In genomic region chr2:65416321-65416720, GRCh38 we compare ENCODE assay signal across 1 cellular context.
TF ChIP-seq lines count a peak whose summit lies in the region.

No MANE protein-coding gene starts in this region.

TF ChIP-seq in IMR-90, 13 proteins besides CTCF, POLR2A, EP300 and RAD21 (continued from another document):
- TF ChIP-seq USF2 (IDR thresholded peaks at IDR 0.05; ENCODE audit: low read depth, low read length) (no peak), NFE2L2 (IDR thresholded peaks at IDR 0.05; ENCODE audit: low read depth, low read length) (no peak), ELK1 (IDR thresholded peaks at IDR 0.05; ENCODE audit: borderline replicate concordance, low read depth, low read length) (no peak), FOS (IDR thresholded peaks at IDR 0.05; ENCODE audit: low read depth, low read length) (no peak), RCOR1 (IDR thresholded peaks at IDR 0.05; ENCODE audit: insufficient replicate concordance, low read length) (no peak), MAZ (IDR thresholded peaks at IDR 0.05; ENCODE audit: borderline replicate concordance, low read depth, low read length) (no peak), MXI1 (IDR thresholded peaks at IDR 0.05; ENCODE audit: borderline replicate concordance, low read depth, low read length) (no peak), BHLHE40 (IDR thresholded peaks at IDR 0.05; ENCODE audit: low read depth, low read length) (no peak), RFX5 (IDR thresholded peaks at IDR 0.05; ENCODE audit: low read depth, low read length) (no peak), CHD1 (IDR thresholded peaks at IDR 0.05; ENCODE audit: low read depth, low read length) (no peak), SMC3 (IDR thresholded peaks at IDR 0.05; ENCODE audit: low read depth, low read length) (no peak)
